10 cellular contexts compared by ENCODE assay signal in the genomic region with DNA sequence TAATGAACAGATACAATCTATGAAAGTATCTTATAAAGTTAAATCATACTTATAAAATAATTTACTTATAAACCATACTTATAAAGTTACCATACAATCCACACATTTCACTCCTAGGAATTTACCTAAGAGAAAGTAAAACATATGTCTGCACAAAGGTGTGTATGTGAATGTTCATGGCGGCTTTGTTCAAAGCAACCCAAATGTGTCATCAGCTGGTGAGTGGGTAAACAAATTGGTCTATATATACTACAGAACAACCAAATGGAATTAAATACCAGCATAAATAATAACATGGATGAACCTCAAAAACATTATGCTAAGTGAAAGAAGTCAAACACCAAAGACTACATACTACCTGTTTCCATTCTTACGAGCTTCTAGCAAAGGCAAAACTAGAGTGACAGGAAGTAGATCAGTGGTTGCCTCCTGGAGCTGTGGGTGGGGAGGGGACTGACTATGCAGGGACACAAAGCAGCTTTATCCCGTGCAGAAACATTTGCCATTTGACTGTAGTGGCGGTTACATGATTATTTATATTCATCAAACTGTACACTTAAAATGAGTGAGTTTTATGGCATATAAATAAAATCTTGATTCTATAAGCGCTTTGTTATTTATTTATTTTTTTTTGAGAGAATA. TPM values are rescaled to one million over a fixed set of nuclear protein-coding genes. Genes with fewer than 3 reads are reported as not detected.
DNase-seq lines count a peak whose midpoint lies in the region; ATAC-seq and TF ChIP-seq lines count a peak whose summit lies in the region.
"Had no signal": no experiment of that assay in that cellular context is flagged by ENCODE, and none has a peak within 500 bp of the region (broad histone marks: within the 10 kb centered on the region; RNA-seq: fewer than 3 reads in every experiment).

No MANE protein-coding gene starts in this region.

- peak overlapping the region; percentile 57 to 80 (median 58) for H3K27ac ChIP-seq in esophagus muscularis mucosa (replicated peaks in 1 of 4)
- H3K27ac ChIP-seq in thoracic aorta: peak overlapping the region; percentile 62 to 96

- 81% methylated on average over 5 of the region's 5 CpGs for WGBS in esophagus muscularis mucosa

- H3K4me3 Mint-ChIP-seq in activated CD4-positive, alpha-beta T cell treated with anti-CD3 and anti-CD28 coated beads for 36 hours: peak overlapping the region; percentile 28

- TF ChIP-seq POLR2A in esophagus muscularis mucosa (IDR thresholded peaks at IDR 0.05; ENCODE audit: low read depth): no peak

- POLR2A ChIA-PET in activated CD4-positive, alpha-beta T cell treated with anti-CD3 and anti-CD28 coated beads for 36 hours (lab: Charles Lee): interaction anchor here (0.7 to 1.8 kb wide), 7 partner anchors 9 to 69 kb away, joined by 3 to 10 read pairs (median 5); no protein-coding TSS in a partner anchor

- peak; percentile 77 for ATAC-seq in activated CD4-positive, alpha-beta T cell treated with anti-CD3 and anti-CD28 coated beads for 36 hours
- ATAC-seq in thoracic aorta (ENCODE audit: insufficient number of reproducible peaks, low FRiP score, low read depth) (no peak), HG02759 (IDR thresholded peaks at IDR 0.05; ENCODE audit: unreplicated experiment) (no peak), GM18909 (IDR thresholded peaks at IDR 0.05; ENCODE audit: poor library complexity, unreplicated experiment) (no peak)

- H3K36me3 ChIP-seq in esophagus muscularis mucosa (peaks cover 0 to 29% (median 10%) of the 10 kb centered on the region in 4 donors), thoracic aorta (peaks cover 27% of the 10 kb centered on the region)

- H3K4me1 Mint-ChIP-seq in activated CD4-positive, alpha-beta T cell treated with anti-CD3 and anti-CD28 coated beads for 36 hours: peaks cover 88% of the 10 kb centered on the region

- peaks cover 94% of the 10 kb centered on the region for H3K36me3 Mint-ChIP-seq in activated CD4-positive, alpha-beta T cell treated with anti-CD3 and anti-CD28 coated beads for 36 hours (ENCODE audit: low read depth)

- no peak overlapping the region for H3K4me3 ChIP-seq in esophagus muscularis mucosa
- H3K4me3 ChIP-seq in thoracic aorta: no peak overlapping the region
- H3K4me3 ChIP-seq: thyroid gland had no signal

- TF ChIP-seq EP300 in esophagus muscularis mucosa (IDR thresholded peaks at IDR 0.05): no peak

- intact Hi-C loops in activated CD4-positive, alpha-beta T cell treated with anti-CD3 and anti-CD28 coated beads for 36 hours (cut with DNase I, micrococcal nuclease): loop anchor here in 1 of 2 experiments (1.0 kb wide), 1 partner anchor 10 kb away; the partner anchor contains the start of gene TRAF1
- intact Hi-C loops in esophagus muscularis mucosa (cut with DNase I): no loop called here

- H3K27me3 ChIP-seq in esophagus muscularis mucosa (no peaks in the 10 kb centered on the region), thoracic aorta (replicated peaks; ENCODE audit: insufficient read depth) (no peaks in the 10 kb centered on the region)
- H3K27me3 ChIP-seq: thyroid gland had no signal

- CTCF ChIA-PET in activated CD4-positive, alpha-beta T cell treated with anti-CD3 and anti-CD28 coated beads for 36 hours (lab: Charles Lee): interaction anchor here (0.7 to 2.0 kb wide), 9 partner anchors 9 to 355 kb away, joined by 3 to 13 read pairs (median 3); no protein-coding TSS in a partner anchor

- peaks cover 37 to 69% (median 57%) of the 10 kb centered on the region in 4 donors for H3K4me1 ChIP-seq in esophagus muscularis mucosa
- peaks cover 48 to 75% of the 10 kb centered on the region in 2 donors for H3K4me1 ChIP-seq in thoracic aorta (ENCODE audit: control insufficient read depth in 1 of 2, low read depth in 2 of 2)

- no peaks in the 10 kb centered on the region for H3K27me3 Mint-ChIP-seq in activated CD4-positive, alpha-beta T cell treated with anti-CD3 and anti-CD28 coated beads for 36 hours

- H3K9me3 Mint-ChIP-seq in activated CD4-positive, alpha-beta T cell treated with anti-CD3 and anti-CD28 coated beads for 36 hours (ENCODE audit: low read depth): no peaks in the 10 kb centered on the region

- H3K9me3 ChIP-seq in esophagus muscularis mucosa (peaks cover 0 to 3% (median 0%) of the 10 kb centered on the region in 4 donors), thoracic aorta (no peaks in the 10 kb centered on the region)
- H3K9me3 ChIP-seq: thyroid gland had no signal

- peak overlapping the region; percentile 67 for H3K27ac Mint-ChIP-seq in activated CD4-positive, alpha-beta T cell treated with anti-CD3 and anti-CD28 coated beads for 36 hours

- peak; percentile 80 for DNase-seq in activated effector memory CD4-positive, alpha-beta T cell treated with anti-CD3 and anti-CD28 coated beads, Interleukin-2, amount 50 U/mL, for 16 hours
- no peak for DNase-seq in activated effector memory CD4-positive, alpha-beta T cell treated with Interleukin-2 at 50 U/mL for 16 hours
- peak; percentile 75 for DNase-seq in activated CD4-positive, alpha-beta T cell treated with anti-CD3 and anti-CD28 coated beads for 36 hours
- DNase-seq in esophagus muscularis mucosa (ENCODE audit: extremely low spot score) (no peak), thoracic aorta (ENCODE audit: low spot score) (no peak), NCI-H1105 (lab: John Stamatoyannopoulos, UW) (no peak)
- DNase-seq: islet precursor cell had no signal

- TF ChIP-seq CTCF in esophagus muscularis mucosa (IDR thresholded peaks at IDR 0.05): no peak
- TF ChIP-seq CTCF in thoracic aorta (IDR thresholded peaks at IDR 0.05): no peak

RNA-seq across cellular contexts. Expression of gene TRAF1, which starts 10.6 kb away (rescaled TPM):
- 100 to 1,000 TPM; 103 to 113 TPM for total RNA-seq in activated CD4-positive, alpha-beta T cell treated with anti-CD3 and anti-CD28 coated beads for 36 hours
- 1 to 10 TPM; 4.0 to 7.4 (median 5.5) TPM for total RNA-seq in esophagus muscularis mucosa
- total RNA-seq in thoracic aorta: 10 to 100 TPM; 36.4 to 52.5 TPM

RNA-seq across cellular contexts. Expression of gene PHF19, which starts 39.0 kb away (rescaled TPM):
- total RNA-seq in activated CD4-positive, alpha-beta T cell treated with anti-CD3 and anti-CD28 coated beads for 36 hours: 100 to 1,000 TPM; 168 to 169 TPM
- total RNA-seq in esophagus muscularis mucosa (10 to 100 TPM; 36.4 to 57.7 (median 47.8) TPM), thoracic aorta (10 to 100 TPM; 47.9 to 81.7 TPM)

Comparison
In these comparisons a context has a peak if more than half of its experiments do, and no peak if none do; other contexts are left out.
1. DNase-seq: peak in activated effector memory CD4-positive, alpha-beta T cell treated with anti-CD3 and anti-CD28 coated beads, Interleukin-2, amount 50 U/mL, for 16 hours (single experiment) and activated CD4-positive, alpha-beta T cell treated with anti-CD3 and anti-CD28 coated beads for 36 hours (single experiment); none in activated effector memory CD4-positive, alpha-beta T cell treated with Interleukin-2 at 50 U/mL for 16 hours (single experiment), esophagus muscularis mucosa (single experiment), thoracic aorta (single experiment) and NCI-H1105 (single experiment).
2. RNA of gene TRAF1, which starts 10.6 kb away (total RNA-seq): 103 to 113 TPM in activated CD4-positive, alpha-beta T cell treated with anti-CD3 and anti-CD28 coated beads for 36 hours and 36.4 to 52.5 TPM in thoracic aorta; 4.0 to 7.4 TPM in esophagus muscularis mucosa; every median in the first group is over 4 times any median in the second.